8 cellular contexts compared by ENCODE assay signal in genomic region chr7:39624202-39624807, GRCh38. TPM values are rescaled to one million over a fixed set of nuclear protein-coding genes. Genes with fewer than 3 reads are reported as not detected.
DNase-seq lines count a peak whose midpoint lies in the region; ATAC-seq and TF ChIP-seq lines count a peak whose summit lies in the region.

No MANE protein-coding gene starts in this region.

- H3K79me2 ChIP-seq in OCI-LY3 (ENCODE audit: low read length) (peaks cover 77% of the 10 kb centered on the region), mammary epithelial cell (ENCODE audit: insufficient read depth, low read length) (peaks cover 73% of the 10 kb centered on the region)

- intact Hi-C loops in A673 (cut with micrococcal nuclease; ENCODE audit: unreplicated experiment) (no loop called here), mammary epithelial cell (cut with micrococcal nuclease) (loop anchor here (1.0 to 10.0 kb wide), 4 partner anchors 44 to 510 kb away; partner anchors contain the start of genes MPLKIP and SUGCT), lower leg skin (cut with DNase I; ENCODE audit: low total_unique reads) (no loop called here), thyroid gland (cut with DNase I) (loop anchor here (10.0 kb wide), 1 partner anchor 120 kb away; no protein-coding TSS in a partner anchor)

- H3K36me3 ChIP-seq in A673 (ENCODE audit: insufficient read depth, low read length, poor library complexity, severe bottlenecking) (peaks cover 5% of the 10 kb centered on the region), OCI-LY3 (replicated peaks; ENCODE audit: low read depth, low read length) (peaks cover 5% of the 10 kb centered on the region), mammary epithelial cell (ENCODE audit: insufficient read depth, low read length) (no peaks in the 10 kb centered on the region), thyroid gland (no peaks in the 10 kb centered on the region)

- 0% methylated on average over 11 of the region's 11 CpGs for WGBS in mammary epithelial cell (ENCODE audit: low coverage, missing lambda C conversion rate)
- 0 to 7% methylated on average over 11 of the region's 11 CpGs for WGBS in lower leg skin, 2 donors
- WGBS in thyroid gland, 2 donors, result 1% methylated on average over 11 of the region's 11 CpGs

- H3K27ac ChIP-seq in A673 (ENCODE audit: low read depth, low read length, poor library complexity, severe bottlenecking), result peak overlapping the region; percentile 98
- peak overlapping the region; percentile 89 for H3K27ac ChIP-seq in OCI-LY3 (ENCODE audit: low read length)
- peak overlapping the region; percentile 88 for H3K27ac ChIP-seq in mammary epithelial cell (ENCODE audit: insufficient read depth, low read depth, low read length)
- peak overlapping the region in 2 of 3 donors; percentile 83 to 89 for H3K27ac ChIP-seq in thyroid gland

- dilution Hi-C loops in mammary epithelial cell (cut with HindIII; ENCODE audit: low sequenced_read_pairs), result no loop called here

- in situ Hi-C loops in GM13977 (cut with MboI; ENCODE audit: low pct_unique_long_range_greater_than_20kb, low sequenced_read_pairs, unreplicated experiment), result no loop called here
- in situ Hi-C loops in mammary epithelial cell (cut with MboI; ENCODE audit: low sequenced_read_pairs in 2 of 2), result no loop called here

- peaks cover 44% of the 10 kb centered on the region for H4K20me1 ChIP-seq in OCI-LY3 (ENCODE audit: insufficient read depth, low read length)
- H4K20me1 ChIP-seq in mammary epithelial cell (ENCODE audit: insufficient read depth, low read length), result no peaks in the 10 kb centered on the region

- H2AFZ ChIP-seq in OCI-LY3 (ENCODE audit: low read depth, low read length) (no peak overlapping the region), mammary epithelial cell (ENCODE audit: low read depth, low read length) (peak overlapping the region; percentile 79)

- ATAC-seq in HG03045 (IDR thresholded peaks at IDR 0.05; ENCODE audit: unreplicated experiment), result no peak

- H3K9ac ChIP-seq in OCI-LY3 (ENCODE audit: low read length) (peak overlapping the region; percentile 97), mammary epithelial cell (ENCODE audit: insufficient read depth, low read length) (peak overlapping the region; percentile 97)

- TF ChIP-seq CTCF in A673 (conservative IDR thresholded peaks at IDR 0.05; ENCODE audit: low read depth, low read length) (no peak), GM13977 (IDR thresholded peaks at IDR 0.05; ENCODE audit: extremely low read depth, insufficient read depth, missing control alignments) (no peak), OCI-LY3 (IDR thresholded peaks at IDR 0.05; ENCODE audit: low read depth, low read length) (no peak), mammary epithelial cell (conservative IDR thresholded peaks at IDR 0.05 in 1 of 2, IDR thresholded peaks at IDR 0.05 in 1 of 2; ENCODE audit: extremely low read depth in 1 of 2, insufficient read depth in 1 of 2, low read depth in 1 of 2, low read length in 2 of 2) (peak in 1 of 2 donors; percentile 3), lower leg skin (IDR thresholded peaks at IDR 0.05) (no peak), thyroid gland (IDR thresholded peaks at IDR 0.05) (peak in 1 of 6 experiments; percentile 15)

- BruUV-seq in A673 (replicated peaks; lab: Mats Ljungman, UMichigan), result TSS peak; percentile 66
- TSS peak; percentile 48 for BruUV-seq in mammary epithelial cell (replicated peaks; lab: Mats Ljungman, UMichigan)

- peak overlapping the region; percentile 94 for H3K4me3 ChIP-seq in A673 (ENCODE audit: low read depth, low read length, poor library complexity, severe bottlenecking)
- peak overlapping the region; percentile 94 for H3K4me3 ChIP-seq in OCI-LY3 (ENCODE audit: low read length)
- peak overlapping the region; percentile 72 to 89 (median 76) for H3K4me3 ChIP-seq in mammary epithelial cell (replicated peaks in 1 of 3; ENCODE audit: insufficient read depth in 1 of 3, low read depth in 2 of 3, low read length in 3 of 3)
- H3K4me3 ChIP-seq in lower leg skin (ENCODE audit: low read depth, poor library complexity, severe bottlenecking), result peak overlapping the region; percentile 96
- H3K4me3 ChIP-seq in thyroid gland (replicated peaks in 1 of 3), result peak overlapping the region; percentile 72 to 82 (median 79)

- H3K9me3 ChIP-seq in A673 (ENCODE audit: low read depth, low read length, poor library complexity, severe bottlenecking) (no peaks in the 10 kb centered on the region), OCI-LY3 (ENCODE audit: insufficient read depth, low read length) (no peaks in the 10 kb centered on the region), mammary epithelial cell (replicated peaks; ENCODE audit: insufficient read depth, low read length) (no peaks in the 10 kb centered on the region), thyroid gland (no peaks in the 10 kb centered on the region)

- H3K4me1 ChIP-seq in A673 (ENCODE audit: insufficient read depth, low read length, poor library complexity, severe bottlenecking), result peaks cover 22% of the 10 kb centered on the region
- H3K4me1 ChIP-seq in OCI-LY3 (ENCODE audit: low read length), result peaks cover 40% of the 10 kb centered on the region
- peaks cover 44% of the 10 kb centered on the region for H3K4me1 ChIP-seq in mammary epithelial cell (ENCODE audit: insufficient read depth, low read length)
- H3K4me1 ChIP-seq in thyroid gland, result peaks cover 19 to 23% of the 10 kb centered on the region in 2 donors

- CTCF ChIA-PET in A673 (lab: Charles Lee) (no interaction called here), mammary epithelial cell (lab: Charles Lee; ENCODE audit: low non-redundant PET) (interaction anchor here (0.7 to 1.7 kb wide), 2 partner anchors 12 to 44 kb away, joined by 5 to 13 read pairs; no protein-coding TSS in a partner anchor)

- TF ChIP-seq POLR2A in lower leg skin (IDR thresholded peaks at IDR 0.05) (no peak), thyroid gland (IDR thresholded peaks at IDR 0.05) (no peak)

- DNase-seq in A673 (ENCODE audit: low spot score) (no peak), GM13977 (ENCODE audit: low spot score) (peak; percentile 67), mammary epithelial cell (peak; percentile 77), lower leg skin (ENCODE audit: low spot score in 2 of 2) (no peak), thyroid gland (peak; percentile 46 to 54), NCI-H2196 (lab: John Stamatoyannopoulos, UW; ENCODE audit: unreplicated experiment) (no peak)

- H3K4me2 ChIP-seq in OCI-LY3 (ENCODE audit: low read length), result peak overlapping the region; percentile 95
- peak overlapping the region; percentile 94 for H3K4me2 ChIP-seq in mammary epithelial cell (ENCODE audit: insufficient read depth, low read depth, low read length)

- H3K27me3 ChIP-seq in A673 (replicated peaks; ENCODE audit: insufficient read depth, low read depth, low read length, poor library complexity), result no peaks in the 10 kb centered on the region
- H3K27me3 ChIP-seq in OCI-LY3 (ENCODE audit: low read depth, low read length), result no peaks in the 10 kb centered on the region
- H3K27me3 ChIP-seq in mammary epithelial cell (ENCODE audit: insufficient read depth, low read length), result no peaks in the 10 kb centered on the region
- no peaks in the 10 kb centered on the region for H3K27me3 ChIP-seq in thyroid gland

- POLR2A ChIA-PET in A673 (lab: Charles Lee; ENCODE audit: low non-redundant PET), result no interaction called here

RNA-seq across cellular contexts. Expression of gene RALA, which starts 0.9 kb away (rescaled TPM):
- total RNA-seq in A673 (2021) (33.9 and 36.3 TPM in 2 replicates), mammary epithelial cell (10 to 100 TPM; 15.2 to 51.7 TPM), lower leg skin (10 to 100 TPM; 16.2 to 20.5 (median 19.0) TPM), thyroid gland (10 to 100 TPM; 18.3 to 29.7 (median 20.0) TPM)
- 25.5 TPM for polyA plus RNA-seq in mammary epithelial cell
- polyA minus RNA-seq in mammary epithelial cell, result 39.3 TPM

RNA-seq across cellular contexts. Expression of gene YAE1, which starts 58.1 kb away (rescaled TPM):
- total RNA-seq in A673 (2021) (26.7 and 29.1 TPM in 2 replicates), mammary epithelial cell (10 to 100 TPM; 22.7 to 23.1 TPM), lower leg skin (10 to 100 TPM; 13.2 to 18.4 (median 14.4) TPM), thyroid gland (10 to 100 TPM; 27.1 to 59.4 (median 33.6) TPM)
- polyA plus RNA-seq in mammary epithelial cell, result 19.6 TPM
- not detected for polyA minus RNA-seq in mammary epithelial cell

Comparison
In these comparisons a context has a peak if more than half of its experiments do, and no peak if none do; other contexts are left out.
1. DNase-seq: peak in GM13977 (single experiment), mammary epithelial cell (single experiment) and thyroid gland (2 of 2); none in A673 (single experiment), lower leg skin (0 of 2) and NCI-H2196 (single experiment).
2. intact Hi-C loops: an anchor here in mammary epithelial cell (1.0 to 10.0 kb wide) and thyroid gland (10.0 kb wide); none called in A673 and lower leg skin.
3. Peak in every context shown above with its lines, with median percentiles within 50 percentile points of each other: H3K27ac ChIP-seq and H3K4me3 ChIP-seq.